Comparison of ENCODE assay signal across 1 cellular context in the genomic region with DNA sequence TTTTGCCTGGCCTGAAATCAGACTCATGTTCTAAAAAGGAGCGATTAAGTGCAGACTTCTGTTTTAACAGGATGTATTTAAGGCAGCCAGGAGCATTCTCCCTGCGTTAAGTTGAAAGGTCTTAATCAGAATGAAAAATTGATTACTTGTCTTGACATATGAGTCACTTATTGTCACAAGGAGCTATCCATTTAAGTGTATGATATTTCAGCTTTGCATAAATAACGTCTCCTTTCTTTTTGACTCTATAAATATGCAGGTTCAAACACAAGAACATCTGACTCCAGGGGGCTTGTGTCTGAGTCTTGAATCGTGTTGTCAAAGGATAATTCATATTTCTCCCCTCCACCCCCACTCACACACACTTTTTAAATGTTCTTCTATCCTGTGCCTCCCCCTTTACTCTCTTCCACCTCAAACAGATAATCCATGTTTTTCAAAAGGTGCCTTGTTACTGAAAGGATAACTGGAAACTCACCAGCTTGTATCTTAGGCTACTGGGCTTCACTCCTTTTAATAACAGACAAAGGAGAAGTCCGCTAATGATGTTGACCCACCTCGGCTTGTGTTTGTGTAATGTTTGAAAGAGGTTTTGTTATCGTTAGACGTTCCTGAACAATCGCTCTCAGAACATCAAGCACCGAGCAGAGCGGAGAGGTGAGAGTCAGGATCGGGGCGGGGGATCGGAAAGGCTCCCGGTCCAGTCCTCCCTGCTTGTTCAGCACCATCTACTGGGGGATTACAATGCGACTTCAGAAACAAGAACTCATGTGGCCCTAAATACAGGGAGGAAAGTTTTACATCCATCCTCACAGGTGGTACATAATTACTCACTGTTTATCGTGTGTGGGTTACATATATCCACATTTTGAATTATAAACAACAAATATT.
TF ChIP-seq lines count a peak whose summit lies in the region.

No MANE protein-coding gene starts in this region.

TF ChIP-seq in IMR-90, 13 proteins besides CTCF, POLR2A, EP300 and RAD21:
- TF ChIP-seq FOS (IDR thresholded peaks at IDR 0.05; ENCODE audit: low read depth, low read length) (no peak), SMC3 (IDR thresholded peaks at IDR 0.05; ENCODE audit: low read depth, low read length) (peak; percentile 69)
